ENCODE assay signal across 12 cellular contexts in genomic region chr6:155183095-155183494, GRCh38.
A peak's percentile ranks its signal among the peaks of the same experiment; 100 is the strongest.
DNase-seq lines count a peak whose midpoint lies in the region; ATAC-seq and TF ChIP-seq lines count a peak whose summit lies in the region.
"Had no signal": no experiment of that assay in that cellular context is flagged by ENCODE, and none has a peak within 500 bp of the region (broad histone marks: within the 10 kb centered on the region; RNA-seq: fewer than 3 reads in every experiment).

No MANE protein-coding gene starts in this region.

- intact Hi-C loops in OCI-LY7 (cut with micrococcal nuclease; ENCODE audit: unreplicated experiment), result no loop called here

- ATAC-seq in GM18873 (IDR thresholded peaks at IDR 0.05; ENCODE audit: low FRiP score, unreplicated experiment) (peak; percentile 42), GM23338 (no peak)
- ATAC-seq: psoas muscle had no signal

- H3K27ac ChIP-seq in GM23338 (ENCODE audit: low read depth) (peak overlapping the region; percentile 77; the same call in 1 of the 2 replicates), OCI-LY7 (ENCODE audit: low read depth, low read length, poor library complexity, severe bottlenecking) (peak overlapping the region; percentile 81), rectal smooth muscle tissue (ENCODE audit: low read depth, low read length) (peak overlapping the region; percentile 21)
- H3K27ac ChIP-seq: psoas muscle had no signal

- POLR2A ChIA-PET in OCI-LY7 (lab: Charles Lee), result interaction anchor here (0.6 to 2.3 kb wide), 6 partner anchors 12 to 500 kb away, joined by 3 to 11 read pairs (median 4); no protein-coding TSS in a partner anchor

- H3K27me3 ChIP-seq in GM23338 (ENCODE audit: insufficient read depth) (no peaks in the 10 kb centered on the region), rectal smooth muscle tissue (ENCODE audit: control insufficient read depth, insufficient read depth, low read length) (no peaks in the 10 kb centered on the region)

- TF ChIP-seq CTCF in GM23338 (conservative IDR thresholded peaks at IDR 0.05; ENCODE audit: low read depth in 2 of 2), result no peak
- no peak for TF ChIP-seq CTCF in OCI-LY7 (conservative IDR thresholded peaks at IDR 0.05; ENCODE audit: low read length)

- H3K79me2 ChIP-seq in GM23338 (replicated peaks; ENCODE audit: insufficient read depth) (no peaks in the 10 kb centered on the region), OCI-LY7 (ENCODE audit: insufficient read depth, low read depth, low read length) (peaks cover 16% of the 10 kb centered on the region; the same call in 1 of the 2 replicates)

- CTCF ChIA-PET in OCI-LY7 (lab: Charles Lee; ENCODE audit: unreplicated experiment), result interaction anchor here (1.2 kb wide), 1 partner anchor 65 kb away, joined by 3 read pairs; no protein-coding TSS in a partner anchor

- H3K4me1 Mint-ChIP-seq in GM23338, result peaks cover 20% of the 10 kb centered on the region

- BruUV-seq in OCI-LY7 (replicated peaks; lab: Mats Ljungman, UMichigan), result no TSS peak

- H3K9ac ChIP-seq in rectal smooth muscle tissue (ENCODE audit: low read length), result no peak overlapping the region

- H3K4me2 ChIP-seq in GM23338 (no peak overlapping the region), OCI-LY7 (ENCODE audit: low read length) (peak overlapping the region; percentile 92)

- H3K27ac Mint-ChIP-seq in GM23338, result no peak overlapping the region; the same call in 1 of the 2 replicates
- H3K27ac Mint-ChIP-seq: activated naive CD8-positive, alpha-beta T cell had no signal

- peaks cover 24% of the 10 kb centered on the region for H3K4me1 ChIP-seq in GM23338 (ENCODE audit: insufficient read depth)
- H3K4me1 ChIP-seq in OCI-LY7 (ENCODE audit: insufficient read depth, low read length, poor library complexity, severe bottlenecking), result peaks cover 70% of the 10 kb centered on the region
- H3K4me1 ChIP-seq in rectal smooth muscle tissue (ENCODE audit: control insufficient read depth, insufficient read depth, low read length), result peaks cover 12% of the 10 kb centered on the region
- H3K4me1 ChIP-seq: psoas muscle had no signal

- H3K4me3 Mint-ChIP-seq in GM23338, result no peak overlapping the region
- H3K4me3 Mint-ChIP-seq: activated naive CD8-positive, alpha-beta T cell had no signal

- no peaks in the 10 kb centered on the region for H3K9me2 ChIP-seq in GM23338 (ENCODE audit: insufficient read depth)
- H3K9me2 ChIP-seq in OCI-LY7 (ENCODE audit: insufficient read depth, low read length), result no peaks in the 10 kb centered on the region

- H3K4me3 ChIP-seq in GM23338, result no peak overlapping the region
- peak overlapping the region; percentile 65 for H3K4me3 ChIP-seq in OCI-LY7 (ENCODE audit: low read depth, low read length, poor library complexity, severe bottlenecking)
- no peak overlapping the region for H3K4me3 ChIP-seq in rectal smooth muscle tissue (ENCODE audit: low read length)
- H3K4me3 ChIP-seq: HAP-1, psoas muscle had no signal

- peaks cover 6% of the 10 kb centered on the region for H3K36me3 ChIP-seq in GM23338 (ENCODE audit: insufficient read depth)
- no peaks in the 10 kb centered on the region for H3K36me3 ChIP-seq in OCI-LY7 (ENCODE audit: insufficient read depth, low read length)
- peaks cover 4% of the 10 kb centered on the region for H3K36me3 ChIP-seq in rectal smooth muscle tissue (ENCODE audit: control insufficient read depth, insufficient read depth, low read length)
- H3K36me3 ChIP-seq: HAP-1 had no signal

- no peak for DNase-seq in GM23338 (ENCODE audit: low spot score)
- peak; percentile 64 for DNase-seq in OCI-LY7 (ENCODE audit: low spot score)
- no peak for DNase-seq in NCI-H1417 (lab: John Stamatoyannopoulos, UW)
- no peak for DNase-seq in epidermal melanocyte (ENCODE audit: insufficient read length, low spot score)
- no peak for DNase-seq in stimulated activated CD4-positive, alpha-beta T cell treated with anti-CD3 and anti-CD28 coated beads, Interleukin-2, amount 100 ng/mL, for 24 hours
- DNase-seq: DMS79, NCI-H524 treated with DMSO at 0.1 percent for 48 hours, psoas muscle had no signal

- H3K27me3 Mint-ChIP-seq in GM23338 (ENCODE audit: insufficient read depth, low read depth, poor library complexity), result peaks cover 5% of the 10 kb centered on the region
- H3K27me3 Mint-ChIP-seq: activated naive CD8-positive, alpha-beta T cell had no signal

- no peak overlapping the region for H2AFZ ChIP-seq in GM23338
- peak overlapping the region; percentile 95 for H2AFZ ChIP-seq in OCI-LY7 (ENCODE audit: low read length)

- no peaks in the 10 kb centered on the region for H3K9me3 ChIP-seq in OCI-LY7 (ENCODE audit: low read length)
- H3K9me3 ChIP-seq: HAP-1, psoas muscle had no signal

- H3K9me3 Mint-ChIP-seq in GM23338, result no peaks in the 10 kb centered on the region

- no peaks in the 10 kb centered on the region for H4K20me1 ChIP-seq in GM23338 (replicated peaks; ENCODE audit: insufficient read depth)
- no peaks in the 10 kb centered on the region for H4K20me1 ChIP-seq in OCI-LY7 (ENCODE audit: insufficient read depth, low read length)

- H3K36me3 Mint-ChIP-seq in GM23338 (ENCODE audit: low read depth), result peaks cover 13% of the 10 kb centered on the region; the same call in 2 of the 3 replicates
- H3K36me3 Mint-ChIP-seq: activated naive CD8-positive, alpha-beta T cell had no signal

- H3F3A ChIP-seq in GM23338 (replicated peaks; ENCODE audit: low read depth), result no peaks in the 10 kb centered on the region; the same call in 1 of the 2 replicates

TF ChIP-seq in GM23338, 12 proteins besides CTCF, POLR2A, EP300 and RAD21:
- no peak for TF ChIP-seq REST (IDR thresholded peaks at IDR 0.05; ENCODE audit: unreplicated experiment)
- no peak for TF ChIP-seq STAT1 (IDR thresholded peaks at IDR 0.05; ENCODE audit: unreplicated experiment)
- TF ChIP-seq ZNF114 (CRISPR knock-in tag; IDR thresholded peaks at IDR 0.05), result no peak
- TF ChIP-seq ZNF331 (CRISPR knock-in tag; IDR thresholded peaks at IDR 0.05; ENCODE audit: low read depth), result no peak
- no peak for TF ChIP-seq EZH2phosphoT487 (IDR thresholded peaks at IDR 0.05; ENCODE audit: unreplicated experiment)
- TF ChIP-seq NANOG (IDR thresholded peaks at IDR 0.05; ENCODE audit: borderline replicate concordance), result no peak
- TF ChIP-seq CREB1 (CRISPR knock-in tag; IDR thresholded peaks at IDR 0.05; ENCODE audit: low read depth), result no peak
- no peak for TF ChIP-seq ETS1 (IDR thresholded peaks at IDR 0.05)
- no peak for TF ChIP-seq POLR2AphosphoS5 (IDR thresholded peaks at IDR 0.05; ENCODE audit: low read depth)
- no peak for TF ChIP-seq JUNB (IDR thresholded peaks at IDR 0.05; ENCODE audit: unreplicated experiment)
TF ChIP-seq in GM23338: peak in this region for 0.

Comparison
In these comparisons a context has a peak if more than half of its experiments do, and no peak if none do; other contexts are left out.
1. H3K27ac ChIP-seq: peak in every context shown above with its lines; median percentile 81 in OCI-LY7; 77 in GM23338; 21 in rectal smooth muscle tissue.